ENCODE assay signal across 8 cellular contexts in the genomic region with DNA sequence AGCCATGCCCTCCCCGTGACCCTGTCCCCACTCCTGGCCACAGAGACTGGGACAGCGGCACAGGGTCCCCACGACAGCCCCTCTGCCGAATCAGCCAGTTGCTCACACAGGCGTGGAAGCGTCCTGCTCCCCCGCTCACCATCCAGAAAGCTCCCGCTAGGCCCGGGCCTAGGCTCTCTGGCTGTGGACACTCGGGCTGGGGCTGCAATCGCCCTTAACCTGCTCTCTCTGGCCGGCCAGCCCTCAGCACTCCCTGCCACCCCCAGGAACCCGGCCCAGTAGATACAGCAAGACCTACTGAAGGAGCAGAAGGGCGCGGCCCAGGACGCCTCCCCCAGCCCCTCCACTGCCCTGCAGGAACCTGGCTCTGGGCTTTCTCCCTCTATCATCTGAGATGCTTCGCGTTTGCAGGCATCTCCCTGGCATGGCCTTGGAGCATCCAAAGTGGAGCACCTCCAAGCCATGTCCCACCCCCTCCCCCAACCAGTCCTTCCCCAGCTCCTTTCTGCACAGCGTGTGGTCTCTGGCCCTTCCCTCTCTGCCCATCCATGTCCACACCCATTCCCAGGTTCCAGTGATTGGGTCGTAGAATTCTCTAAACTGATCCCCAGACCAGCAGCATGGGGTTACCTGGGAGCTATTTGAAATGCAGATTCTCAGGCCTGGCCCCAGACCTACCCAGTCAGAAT.
DNase-seq lines count a peak whose midpoint lies in the region; ATAC-seq and TF ChIP-seq lines count a peak whose summit lies in the region.

No MANE protein-coding gene starts in this region.

- WGBS in transverse colon (ENCODE audit: low coverage in 1 of 2), 2 donors, result 56% methylated on average over 19 of the region's 20 CpGs; no CpG with 5 or more reads in 1 of the 2 donors

- intact Hi-C loops in colonic mucosa (cut with DNase I) (loop anchor here (2.0 kb wide), 1 partner anchor 57 kb away; no protein-coding TSS in a partner anchor), lower lobe of right lung (cut with DNase I) (loop anchor here (10.0 kb wide), 1 partner anchor 185 kb away; no protein-coding TSS in a partner anchor), transverse colon (cut with DNase I; ENCODE audit: low total_unique reads) (loop anchor here (5.0 kb wide), 1 partner anchor 57 kb away; no protein-coding TSS in a partner anchor)

- H3K4me1 ChIP-seq in colonic mucosa (peaks cover 5% of the 10 kb centered on the region), lower lobe of right lung (peaks cover 8% of the 10 kb centered on the region), transverse colon (peaks cover 7 to 14% (median 12%) of the 10 kb centered on the region in 4 donors)

- DNase-seq in NCI-H748 (lab: John Stamatoyannopoulos, UW; ENCODE audit: unreplicated experiment) (peak; percentile 45), NCI-H748 treated with DMSO at 0.1 percent for 48 hours (lab: John Stamatoyannopoulos, UW) (no peak), colonic mucosa (no peak), lower lobe of right lung (peak; percentile 41), transverse colon (no peak), T-helper 1 cell (no peak), GM10248 (ENCODE audit: extremely low spot score) (no peak)

- TF ChIP-seq EP300 in transverse colon (IDR thresholded peaks at IDR 0.05; ENCODE audit: low read depth), result no peak

- H3K9me3 ChIP-seq in colonic mucosa, result no peaks in the 10 kb centered on the region
- no peaks in the 10 kb centered on the region for H3K9me3 ChIP-seq in lower lobe of right lung
- H3K9me3 ChIP-seq in transverse colon, result no peaks in the 10 kb centered on the region

- H3K27ac ChIP-seq in colonic mucosa (no peak overlapping the region), lower lobe of right lung (no peak overlapping the region), transverse colon (peak overlapping the region in 3 of 4 donors; percentile 37 to 47 (median 43))

- H3K4me3 ChIP-seq in colonic mucosa (peak overlapping the region; percentile 25), lower lobe of right lung (peak overlapping the region; percentile 44), transverse colon (peak overlapping the region in 3 of 4 donors; percentile 22 to 48 (median 24))

- peak overlapping the region in 1 of 2 donors; percentile 50 for H3K9ac ChIP-seq in colonic mucosa (ENCODE audit: low read depth in 2 of 2, low read length in 2 of 2)

- TF ChIP-seq CTCF in colonic mucosa (IDR thresholded peaks at IDR 0.05) (no peak), lower lobe of right lung (IDR thresholded peaks at IDR 0.05) (no peak), transverse colon (IDR thresholded peaks at IDR 0.05) (no peak), GM10248 (IDR thresholded peaks at IDR 0.05; ENCODE audit: control extremely low read depth, extremely low read depth, low read depth, missing control alignments) (no peak)

- ATAC-seq in lower lobe of right lung (peak in 1 of 2 donors; percentile 1), HG02981 (IDR thresholded peaks at IDR 0.05; ENCODE audit: unreplicated experiment) (no peak)

- H3K36me3 ChIP-seq in colonic mucosa (no peaks in the 10 kb centered on the region), lower lobe of right lung (peaks cover 20% of the 10 kb centered on the region), transverse colon (no peaks in the 10 kb centered on the region)

- peaks cover 4% of the 10 kb centered on the region for H3K27me3 ChIP-seq in colonic mucosa
- peaks cover 5% of the 10 kb centered on the region for H3K27me3 ChIP-seq in lower lobe of right lung (ENCODE audit: low read depth)
- no peaks in the 10 kb centered on the region for H3K27me3 ChIP-seq in transverse colon

- CTCF ChIA-PET in GM10248 (lab: Yijun Ruan, JAX), result interaction anchor here (0.7 to 7.3 kb wide), 33 partner anchors 9 to 1092 kb away, joined by 3 to 193 read pairs (median 4); no protein-coding TSS in a partner anchor

- POLR2A ChIA-PET in GM10248 (lab: Yijun Ruan, JAX), result no interaction called here

- in situ Hi-C loops in transverse colon (cut with MboI; ENCODE audit: low pct_ligation_motif_present in 1 of 4, low pct_unique_long_range_greater_than_20kb in 1 of 4, low sequenced_read_pairs in 3 of 4), result loop anchor here (10.0 to 25.0 kb wide), 3 partner anchors 55 to 195 kb away; no protein-coding TSS in a partner anchor

- no peak for TF ChIP-seq POLR2A in transverse colon (IDR thresholded peaks at IDR 0.05)

Comparison
In these comparisons a context has a peak if more than half of its experiments do, and no peak if none do; other contexts are left out.
1. DNase-seq: peak in NCI-H748 (single experiment) and lower lobe of right lung (single experiment); none in NCI-H748 treated with DMSO at 0.1 percent for 48 hours (single experiment), colonic mucosa (single experiment), transverse colon (single experiment), T-helper 1 cell (0 of 5) and GM10248 (single experiment).
2. H3K27ac ChIP-seq: peak in transverse colon (3 of 4); none in colonic mucosa (single experiment) and lower lobe of right lung (single experiment).
3. Peak in every context shown above with its lines, with median percentiles within 50 percentile points of each other: H3K4me3 ChIP-seq.